ENCODE assay signal across 33 cellular contexts in the genomic region with DNA sequence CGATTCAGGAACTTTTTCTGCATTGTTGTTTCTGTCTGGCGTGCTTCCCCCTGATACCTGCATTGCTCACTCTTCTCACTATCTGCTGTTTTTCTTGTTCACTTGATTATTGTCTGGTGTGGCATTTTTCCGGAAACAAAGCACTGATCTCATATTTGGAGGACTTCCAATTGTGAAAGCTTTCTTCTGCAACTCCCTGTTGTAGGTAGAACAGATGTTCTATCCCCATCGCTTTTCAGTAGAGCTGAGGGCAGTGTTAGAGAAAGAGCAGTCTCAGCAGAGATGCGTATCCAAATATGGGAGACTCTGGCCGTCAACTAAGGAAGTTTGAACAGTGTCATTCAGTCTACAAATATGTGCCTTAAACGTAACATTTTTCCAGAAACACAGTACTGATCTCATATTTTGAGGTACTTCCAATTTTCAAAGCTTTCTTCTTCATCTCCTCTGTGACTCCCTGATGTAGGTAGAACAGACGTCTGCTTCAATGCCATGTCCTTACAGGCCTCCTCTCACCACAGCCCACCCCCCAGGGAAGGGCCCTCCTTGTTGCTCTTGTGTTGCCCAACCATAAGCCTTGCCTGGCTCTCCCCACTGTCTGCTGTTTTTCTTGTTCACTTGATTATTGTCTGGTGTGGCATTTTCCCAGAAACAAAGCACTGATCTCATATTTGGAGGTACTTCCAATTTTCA. TPM values are rescaled to one million over a fixed set of nuclear protein-coding genes. Genes with fewer than 3 reads are reported as not detected.
DNase-seq lines count a peak whose midpoint lies in the region; FAIRE-seq and TF ChIP-seq lines count a peak whose summit lies in the region.
"Had no signal": no experiment of that assay in that cellular context is flagged by ENCODE, and none has a peak within 500 bp of the region (broad histone marks: within the 10 kb centered on the region; RNA-seq: fewer than 3 reads in every experiment).

No MANE protein-coding gene starts in this region.

- no peaks in the 10 kb centered on the region for H3K9me3 ChIP-seq in small intestine (ENCODE audit: control insufficient read depth, low read depth)
- H3K9me3 ChIP-seq: esophagus squamous epithelium, MG63, neutrophil, SK-N-SH had no signal

- H3K36me3 ChIP-seq in small intestine (ENCODE audit: control insufficient read depth in 2 of 2, insufficient read depth in 2 of 2, low read length in 2 of 2), result no peaks in the 10 kb centered on the region

- DNase-seq in NCI-H1694 (lab: John Stamatoyannopoulos, UW) (peak; percentile 57), SHP77 treated with DMSO at 0.1 percent for 48 hours (lab: John Stamatoyannopoulos, UW) (peak; percentile 24), fibroblast of mammary gland (ENCODE audit: low read depth) (peak; percentile 44), pulmonary artery endothelial cell (ENCODE audit: low read depth, low spot score) (peak; percentile 35), small intestine (no peak), NCI-H1092 treated with DMSO at 0.1 percent for 48 hours (lab: John Stamatoyannopoulos, UW) (no peak)
- no peak for DNase-seq in stimulated activated CD4-positive, alpha-beta T cell treated with anti-CD3 and anti-CD28 coated beads, Interleukin-2, amount 100 ng/mL, for 24 hours
- DNase-seq: activated CD4-positive, alpha-beta T cell treated with anti-CD3 and anti-CD28 coated beads for 36 hours; activated CD8-positive, alpha-beta memory T cell treated with anti-CD3 and anti-CD28 coated beads for 24 hours; activated gamma-delta T cell treated with Interleukin-2 at 50 U/mL for 16 hours; activated naive CD8-positive, alpha-beta T cell treated with anti-CD3 and anti-CD28 coated beads, Interleukin-2, amount 50 U/mL, for 24 hours; activated T-cell treated with anti-CD3 and anti-CD28 coated beads, Interleukin-2, amount 50 U/mL, for 1 hour; AML-193; CD4-positive, alpha-beta memory T cell; DMS153; effector memory CD4-positive, alpha-beta T cell; esophagus squamous epithelium; HFFc6; KBM-7; mammary epithelial cell; MG63; NCI-H1436; NCI-H524 treated with DMSO at 0.1 percent for 48 hours; SK-N-SH; stimulated activated CD4-positive, alpha-beta T cell treated with anti-CD3 and anti-CD28 coated beads, Interleukin-4, amount 100 ng/mL, for 4 hours; stimulated activated naive CD4-positive, alpha-beta T cell treated with Interleukin-2 at 50 U/mL for 16 hours; T-helper 17 cell had no signal

- WGBS in small intestine, 3 donors, result 66 to 72% (median 68%) methylated on average over 8 of the region's 8 CpGs

- H3K4me3 ChIP-seq in fibroblast of mammary gland (ENCODE audit: control insufficient read depth, low read depth, low read length) (no peak overlapping the region), small intestine (ENCODE audit: low read depth in 1 of 2, low read length in 2 of 2) (no peak overlapping the region)
- H3K4me3 ChIP-seq: esophagus squamous epithelium, MG63 had no signal

- H3K27ac ChIP-seq in small intestine (ENCODE audit: low read depth in 1 of 2, low read length in 1 of 2), result no peak overlapping the region
- H3K27ac ChIP-seq: esophagus squamous epithelium, neutrophil had no signal

- no peak for TF ChIP-seq CTCF in fibroblast of mammary gland (conservative IDR thresholded peaks at IDR 0.05; ENCODE audit: control insufficient read depth, insufficient read depth, low read depth, low read length)

- H3K4me1 ChIP-seq in small intestine (ENCODE audit: control insufficient read depth in 2 of 2, insufficient read depth in 1 of 2, low read depth in 1 of 2, low read length in 1 of 2), result no peaks in the 10 kb centered on the region
- H3K4me1 ChIP-seq: esophagus squamous epithelium had no signal

- FAIRE-seq in small intestine (lab: Jason Lieb, UNC), result no peak
- FAIRE-seq: RCC 7860 had no signal

- no peaks in the 10 kb centered on the region for H3K27me3 ChIP-seq in small intestine (ENCODE audit: control insufficient read depth in 2 of 2, insufficient read depth in 2 of 2, low read length in 2 of 2)
- H3K27me3 ChIP-seq: MG63 had no signal

RNA-seq across cellular contexts. Expression of a gene that starts 27.1 kb away (rescaled TPM):
- total RNA-seq in pulmonary artery endothelial cell, result not detected in 2 replicates
- polyA plus RNA-seq in small intestine, result under 1 TPM in 1 of 3 donors, not detected in 2; 0.03 TPM
- total RNA-seq: activated CD4-positive, alpha-beta T cell treated with anti-CD3 and anti-CD28 coated beads for 36 hours; esophagus squamous epithelium; glomerular endothelial cell; HFFc6; HT-29; kidney epithelial cell; mammary epithelial cell; renal cortical epithelial cell had no signal
- polyA plus RNA-seq: CD4-positive, alpha-beta memory T cell; mammary epithelial cell; SK-N-SH had no signal

Comparison
In these comparisons a context has a peak if more than half of its experiments do, and no peak if none do; other contexts are left out.
1. DNase-seq: peak in NCI-H1694 (single experiment), SHP77 treated with DMSO at 0.1 percent for 48 hours (single experiment), fibroblast of mammary gland (single experiment) and pulmonary artery endothelial cell (single experiment); none in stimulated activated CD4-positive, alpha-beta T cell treated with anti-CD3 and anti-CD28 coated beads, Interleukin-2, amount 100 ng/mL, for 24 hours (0 of 2), small intestine (single experiment) and NCI-H1092 treated with DMSO at 0.1 percent for 48 hours (single experiment).